Comparison of ENCODE assay signal across 10 cellular contexts in genomic region chr22:44550666-44551491, GRCh38.
A peak's percentile ranks its signal among the peaks of the same experiment; 100 is the strongest.
DNase-seq lines count a peak whose midpoint lies in the region; ATAC-seq and TF ChIP-seq lines count a peak whose summit lies in the region.
"Had no signal": no experiment of that assay in that cellular context is flagged by ENCODE, and none has a peak within 500 bp of the region (broad histone marks: within the 10 kb centered on the region; RNA-seq: fewer than 3 reads in every experiment).

No MANE protein-coding gene starts in this region.

- H3K36me3 Mint-ChIP-seq in activated naive CD8-positive, alpha-beta T cell: no peaks in the 10 kb centered on the region

- no peak for TF ChIP-seq CTCF in HFF-Myc (IDR thresholded peaks at IDR 0.05; ENCODE audit: low read depth, low read length, missing control alignments)

- H3K9ac ChIP-seq in stomach smooth muscle (ENCODE audit: low read length in 2 of 2): peak overlapping the region; percentile 62 to 74

- peaks cover 7% of the 10 kb centered on the region for H3K27me3 Mint-ChIP-seq in activated naive CD8-positive, alpha-beta T cell

- H3K36me3 ChIP-seq in ACC112 (ENCODE audit: insufficient read depth, low read length) (no peaks in the 10 kb centered on the region), stomach smooth muscle (ENCODE audit: control insufficient read depth in 2 of 2, insufficient read depth in 2 of 2, low read length in 2 of 2) (no peaks in the 10 kb centered on the region)
- H3K36me3 ChIP-seq: ascending aorta, tibial artery had no signal

- H3K9me3 ChIP-seq in stomach smooth muscle (ENCODE audit: control insufficient read depth in 2 of 2, low read length in 2 of 2): no peaks in the 10 kb centered on the region
- H3K9me3 ChIP-seq: ascending aorta, tibial artery had no signal

- peak overlapping the region; percentile 1 for H2AFZ ChIP-seq in ACC112 (ENCODE audit: low read length, unreplicated experiment)

- H3K79me2 ChIP-seq in ACC112 (ENCODE audit: control insufficient read depth, insufficient read depth, low read length, unreplicated experiment): no peaks in the 10 kb centered on the region

- DNase-seq in HFF-Myc (ENCODE audit: extremely low read depth, low read depth): peak; percentile 53
- DNase-seq in kidney glomerular epithelial cell (lab: John Stamatoyannopoulos, UW): peak; percentile 7
- DNase-seq in NCI-H748 treated with DMSO at 0.1 percent for 48 hours (lab: John Stamatoyannopoulos, UW): no peak

- H3K27ac ChIP-seq in ACC112 (ENCODE audit: low read depth, low read length) (peak overlapping the region; percentile 78), stomach smooth muscle (ENCODE audit: low read length) (peak overlapping the region; percentile 69)
- H3K27ac ChIP-seq: ascending aorta, tibial artery had no signal

- H3K4me3 Mint-ChIP-seq in activated naive CD8-positive, alpha-beta T cell: no peak overlapping the region

- H3K4me1 ChIP-seq in ACC112 (ENCODE audit: control insufficient read depth, insufficient read depth, low read length, unreplicated experiment) (peaks cover 6% of the 10 kb centered on the region), stomach smooth muscle (ENCODE audit: control insufficient read depth, insufficient read depth, low read length) (peaks cover 10% of the 10 kb centered on the region)
- H3K4me1 ChIP-seq: ascending aorta had no signal

- no peaks in the 10 kb centered on the region for H3K27me3 ChIP-seq in ACC112 (ENCODE audit: insufficient read depth, low read length)
- no peaks in the 10 kb centered on the region for H3K27me3 ChIP-seq in stomach smooth muscle (ENCODE audit: control insufficient read depth in 1 of 2, insufficient read depth in 2 of 2, low read length in 2 of 2)
- H3K27me3 ChIP-seq: ascending aorta had no signal

- peak overlapping the region; percentile 46 for H3K27ac Mint-ChIP-seq in activated naive CD8-positive, alpha-beta T cell

- peak overlapping the region; percentile 77 for H3K4me3 ChIP-seq in ACC112 (ENCODE audit: low read depth, low read length)
- H3K4me3 ChIP-seq in HFF-Myc (replicated peaks; ENCODE audit: low read depth, low read length): peak overlapping the region; percentile 37
- H3K4me3 ChIP-seq in stomach smooth muscle (ENCODE audit: low read length in 2 of 2): peak overlapping the region; percentile 77 to 82
- H3K4me3 ChIP-seq: ascending aorta had no signal

- ATAC-seq in HG03159 (IDR thresholded peaks at IDR 0.05; ENCODE audit: unreplicated experiment) (no peak), GM18907 (IDR thresholded peaks at IDR 0.05; ENCODE audit: unreplicated experiment) (no peak)

- no peaks in the 10 kb centered on the region for H3K9me3 Mint-ChIP-seq in activated naive CD8-positive, alpha-beta T cell (ENCODE audit: low read depth)

- peaks cover 6% of the 10 kb centered on the region for H3K4me1 Mint-ChIP-seq in activated naive CD8-positive, alpha-beta T cell (ENCODE audit: low read depth)
